14 cellular contexts compared by ENCODE assay signal in the genomic region with DNA sequence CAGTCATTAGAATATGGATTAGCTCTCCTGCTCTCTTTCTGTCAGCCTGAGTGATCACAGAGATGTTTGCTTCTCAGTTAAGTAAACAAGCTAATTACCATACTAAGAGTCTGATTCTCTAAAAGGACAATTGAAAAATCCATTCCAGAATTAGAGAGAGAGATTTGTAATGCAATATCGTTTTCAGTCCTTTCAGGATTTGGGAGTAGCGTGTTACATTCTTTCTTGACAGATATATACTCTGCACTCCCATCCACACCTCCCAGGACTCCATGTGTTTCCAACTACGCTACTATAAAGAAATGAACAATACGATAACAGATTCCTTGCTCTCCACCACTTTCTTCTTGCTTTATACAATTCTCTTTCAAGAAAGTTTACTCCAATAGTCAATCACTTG.
A peak's percentile ranks its signal among the peaks of the same experiment; 100 is the strongest.
DNase-seq lines count a peak whose midpoint lies in the region; ATAC-seq and TF ChIP-seq lines count a peak whose summit lies in the region.
"Had no signal": no experiment of that assay in that cellular context is flagged by ENCODE, and none has a peak within 500 bp of the region (broad histone marks: within the 10 kb centered on the region; RNA-seq: fewer than 3 reads in every experiment).

No MANE protein-coding gene starts in this region.

- H3F3A ChIP-seq in PC-3 (ENCODE audit: low read length, unreplicated experiment) = no peaks in the 10 kb centered on the region

- DNase-seq in NCI-H1105 treated with DMSO at 0.1 percent for 48 hours (lab: John Stamatoyannopoulos, UW) (peak; percentile 92), NCI-H1436 treated with DMSO at 0.1 percent for 48 hours (lab: John Stamatoyannopoulos, UW) (peak; percentile 79), NCI-H345 (lab: John Stamatoyannopoulos, UW) (peak; percentile 48), fibroblast of pulmonary artery (ENCODE audit: low read depth) (peak; percentile 4), PC-3 (no peak)
- DNase-seq: CD8-positive, alpha-beta T cell; GM23248; NCI-H82; SIG-M5; T-helper 17 cell had no signal

- H2AFZ ChIP-seq in PC-3 (ENCODE audit: low read length) = no peak overlapping the region
- H2AFZ ChIP-seq: GM23248 had no signal

- no peak overlapping the region for H3K4me3 ChIP-seq in fibroblast of pulmonary artery (replicated peaks; ENCODE audit: low read depth, low read length)
- no peak overlapping the region for H3K4me3 ChIP-seq in PC-3 (ENCODE audit: low read length)
- H3K4me3 ChIP-seq: GM12878, GM23248 had no signal

- BruUV-seq in PC-3 (replicated peaks; lab: Mats Ljungman, UMichigan) = no TSS peak

- intact Hi-C loops in PC-3 (cut with micrococcal nuclease) = no loop called here

- H3K4me2 ChIP-seq in PC-3 (ENCODE audit: low read length) = no peak overlapping the region

- TF ChIP-seq CTCF in fibroblast of pulmonary artery (IDR thresholded peaks at IDR 0.05; ENCODE audit: low read length, missing control alignments) = no peak
- no peak for TF ChIP-seq CTCF in PC-3 (conservative IDR thresholded peaks at IDR 0.05; ENCODE audit: low read depth, low read length)

- no peaks in the 10 kb centered on the region for H3K79me2 ChIP-seq in PC-3 (ENCODE audit: low read length)

- no peaks in the 10 kb centered on the region for H3K4me1 ChIP-seq in PC-3 (ENCODE audit: insufficient read depth, low read length)

- H3K36me3 ChIP-seq in PC-3 (ENCODE audit: low read depth, low read length) = no peaks in the 10 kb centered on the region

- ATAC-seq in GM18517 (IDR thresholded peaks at IDR 0.05; ENCODE audit: unreplicated experiment) (no peak), HG02870 (IDR thresholded peaks at IDR 0.05; ENCODE audit: unreplicated experiment) (no peak), PC-3 (no peak)
- ATAC-seq: CD8-positive, alpha-beta T cell; GM12878; T-helper 17 cell had no signal

- no peaks in the 10 kb centered on the region for H3K9me3 ChIP-seq in PC-3 (ENCODE audit: low read length)

- H3K27ac ChIP-seq in PC-3 (ENCODE audit: low read length) = no peak overlapping the region
- H3K27ac ChIP-seq: GM23248, HL-60 had no signal

- CTCF ChIA-PET in PC-3 (lab: Charles Lee) = no interaction called here

- H3K9me2 ChIP-seq in PC-3 (replicated peaks; ENCODE audit: low read length) = no peaks in the 10 kb centered on the region

- POLR2A ChIA-PET in PC-3 (lab: Charles Lee; ENCODE audit: unreplicated experiment) = no interaction called here

- no peak overlapping the region for H3K9ac ChIP-seq in PC-3 (ENCODE audit: low read length)
- H3K9ac ChIP-seq: GM23248 had no signal

- H3K27me3 ChIP-seq in PC-3 (ENCODE audit: low read length) = no peaks in the 10 kb centered on the region

- H4K20me1 ChIP-seq in PC-3 (ENCODE audit: low read length) = no peaks in the 10 kb centered on the region
